ENCODE assay signal across 8 cellular contexts in the genomic region with DNA sequence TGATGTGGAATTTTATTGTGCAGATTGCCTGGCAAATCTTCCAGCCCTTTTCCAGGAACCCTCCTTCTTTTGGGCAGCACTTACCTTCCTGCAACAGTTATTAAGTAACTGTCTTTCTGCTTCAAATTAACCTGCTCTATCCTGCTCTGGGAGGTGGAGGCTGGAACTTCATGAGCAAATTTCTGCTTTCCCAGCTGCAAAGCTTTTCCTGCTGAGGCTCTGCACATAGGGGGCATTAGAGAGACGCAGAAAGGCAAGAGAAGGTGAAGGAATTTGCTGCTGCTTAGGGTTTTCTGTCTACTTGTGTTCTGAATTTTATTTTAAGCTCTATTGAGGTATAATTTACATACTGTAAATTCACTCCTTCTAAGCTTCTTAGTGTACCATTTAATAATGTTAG.
DNase-seq lines count a peak whose midpoint lies in the region; ATAC-seq, FAIRE-seq and TF ChIP-seq lines count a peak whose summit lies in the region.

No MANE protein-coding gene starts in this region.

- no peaks in the 10 kb centered on the region for H3K4me1 Mint-ChIP-seq in glutamatergic neuron (ENCODE audit: low read depth, unreplicated experiment)

- H3K79me2 ChIP-seq in GM12878 (ENCODE audit: control insufficient read depth, insufficient read depth, low read length), result no peaks in the 10 kb centered on the region

- WGBS in GM12878 (ENCODE audit: insufficient coverage, insufficient replicate concordance, low lambda C conversion rate, missing lambda C conversion rate), result 41% methylated on average over 1 of the region's 1 CpG

- peaks cover 5% of the 10 kb centered on the region for H3K36me3 Mint-ChIP-seq in glutamatergic neuron (ENCODE audit: unreplicated experiment)

- H3K9ac ChIP-seq in GM12878 (ENCODE audit: control insufficient read depth, insufficient read depth, low read length), result no peak overlapping the region

- H3K27ac Mint-ChIP-seq in glutamatergic neuron (ENCODE audit: unreplicated experiment), result no peak overlapping the region

- no peaks in the 10 kb centered on the region; the same call in 2 of the 3 replicates for H3K9me3 ChIP-seq in GM12878 (replicated peaks; ENCODE audit: control insufficient read depth, insufficient read depth, low read length)
- no peaks in the 10 kb centered on the region for H3K9me3 ChIP-seq in left lung

- DNase-seq in G401 (ENCODE audit: low spot score), result peak; percentile 25
- DNase-seq in LNCaP clone FGC (ENCODE audit: low read depth), result peak; percentile 18
- no peak for DNase-seq in GM12878 (ENCODE audit: low read depth, low spot score)
- DNase-seq in left lung, result no peak
- DNase-seq in glutamatergic neuron, result no peak

- in situ Hi-C loops in G401 (cut with HindIII; ENCODE audit: low sequenced_read_pairs), result no loop called here
- in situ Hi-C loops in GM12878 (cut with MboI), result no loop called here

- CTCF ChIA-PET in GM12878 (lab: Yijun Ruan, JAX), result interaction anchor here (0.7 to 2.1 kb wide), 11 partner anchors 13 to 689 kb away, joined by 3 to 13 read pairs (median 4); no protein-coding TSS in a partner anchor

- intact Hi-C loops in GM12878 (cut with micrococcal nuclease; ENCODE audit: unreplicated experiment), result no loop called here
- intact Hi-C loops in left lung (cut with DNase I), result no loop called here

- peak; percentile 67 for TF ChIP-seq RAD21 in GM12878 (IDR thresholded peaks at IDR 0.05; ENCODE audit: insufficient read depth, low read depth, low read length)

- no peaks in the 10 kb centered on the region for H3K36me3 ChIP-seq in GM12878 (ENCODE audit: control insufficient read depth in 2 of 2, insufficient read depth in 2 of 2, low read length in 1 of 2)
- no peaks in the 10 kb centered on the region for H3K36me3 ChIP-seq in left lung

- POLR2A ChIA-PET in GM12878 (lab: Charles Lee), result interaction anchor here (0.6 kb wide), 1 partner anchor 540 kb away, joined by 4 read pairs; no protein-coding TSS in a partner anchor

- H3K27ac ChIP-seq in GM12878 (ENCODE audit: control insufficient read depth, insufficient read depth), result no peak overlapping the region
- no peak overlapping the region for H3K27ac ChIP-seq in left lung

- no TSS peak for BruUV-seq in GM12878 (replicated peaks; lab: Mats Ljungman, UMichigan)

- H2AFZ ChIP-seq in GM12878 (ENCODE audit: control insufficient read depth, low read depth, low read length), result no peak overlapping the region

- RAD21 ChIA-PET in GM12878 (lab: Charles Lee; ENCODE audit: unreplicated experiment), result interaction anchor here (0.8 to 2.0 kb wide), 6 partner anchors 25 to 587 kb away, joined by 3 to 7 read pairs (median 3); no protein-coding TSS in a partner anchor

- no peak for FAIRE-seq in GM12878 (lab: Jason Lieb, UNC)

- no peak overlapping the region for H3K4me2 ChIP-seq in GM12878 (ENCODE audit: control insufficient read depth, insufficient read depth)

- no peak for TF ChIP-seq POLR2A in GM12878 (IDR thresholded peaks at IDR 0.05; ENCODE audit: low read depth, low read length)

- no peak for TF ChIP-seq EP300 in GM12878 (IDR thresholded peaks at IDR 0.05; ENCODE audit: borderline replicate concordance in 1 of 2, control insufficient read depth in 1 of 2, low read depth in 2 of 2, low read length in 2 of 2)

- TF ChIP-seq CTCF in LNCaP clone FGC (IDR thresholded peaks at IDR 0.05; ENCODE audit: control insufficient read depth, extremely low read depth, insufficient read depth) (peak; percentile 61), GM12878 (IDR thresholded peaks at IDR 0.05 in 2 of 3, conservative IDR thresholded peaks at IDR 0.05 in 1 of 3; ENCODE audit: control insufficient read depth in 2 of 3, extremely low read depth in 1 of 3, insufficient read depth in 1 of 3, low read depth in 3 of 3, low read length in 3 of 3) (peak; percentile 40 to 55 (median 43); a peak in 5 of 6 replicates), left lung (IDR thresholded peaks at IDR 0.05) (peak; percentile 37 to 53), glutamatergic neuron (IDR thresholded peaks at IDR 0.05; ENCODE audit: partially characterized antibody, unreplicated experiment) (no peak)

- H4K20me1 ChIP-seq in GM12878 (ENCODE audit: control insufficient read depth, insufficient read depth), result no peaks in the 10 kb centered on the region

- H3K27me3 ChIP-seq in GM12878 (replicated peaks in 1 of 2; ENCODE audit: control insufficient read depth in 2 of 2, insufficient read depth in 2 of 2, low read length in 1 of 2) (no peaks in the 10 kb centered on the region), left lung (no peaks in the 10 kb centered on the region)

- H3K27me3 Mint-ChIP-seq in glutamatergic neuron (ENCODE audit: unreplicated experiment), result peaks cover 3% of the 10 kb centered on the region

- H3K9me3 Mint-ChIP-seq in glutamatergic neuron (ENCODE audit: unreplicated experiment), result peaks cover 2% of the 10 kb centered on the region

- H3K4me3 ChIP-seq in LNCaP clone FGC (ENCODE audit: low read depth, low read length) (no peak overlapping the region), GM12878 (no peak overlapping the region), left lung (no peak overlapping the region)

- no peaks in the 10 kb centered on the region for H3K4me1 ChIP-seq in GM12878 (ENCODE audit: control insufficient read depth, insufficient read depth, low read length)
- H3K4me1 ChIP-seq in left lung, result peaks cover 3 to 13% of the 10 kb centered on the region in 2 donors

- peak; percentile 22; the same call in 2 of the 3 replicates for ATAC-seq in GM12878
- ATAC-seq in left lung, result peak; percentile 94
- ATAC-seq in HG02973 (IDR thresholded peaks at IDR 0.05; ENCODE audit: unreplicated experiment), result no peak
- ATAC-seq in GM18870 (IDR thresholded peaks at IDR 0.05; ENCODE audit: unreplicated experiment), result no peak
- ATAC-seq in GM18498 (IDR thresholded peaks at IDR 0.05; ENCODE audit: unreplicated experiment), result no peak

- no peak overlapping the region for H3K4me3 Mint-ChIP-seq in glutamatergic neuron (ENCODE audit: unreplicated experiment)

- SMC1A ChIA-PET in GM12878 (lab: Charles Lee; ENCODE audit: uncharacterized antibody, unreplicated experiment), result interaction anchor here (0.7 to 1.2 kb wide), 8 partner anchors 24 to 1198 kb away, joined by 3 to 5 read pairs (median 3); no protein-coding TSS in a partner anchor

TF ChIP-seq in GM12878, 131 proteins besides CTCF, POLR2A, EP300 and RAD21:
- no peak for TF ChIP-seq EGR1 (IDR thresholded peaks at IDR 0.05; ENCODE audit: borderline replicate concordance in 1 of 2, low read depth in 2 of 2, low read length in 2 of 2)
- TF ChIP-seq NFXL1 (IDR thresholded peaks at IDR 0.05; ENCODE audit: borderline replicate concordance), result no peak
- TF ChIP-seq SMAD5 (IDR thresholded peaks at IDR 0.05; ENCODE audit: low read depth), result no peak
- no peak for TF ChIP-seq PBX3 (IDR thresholded peaks at IDR 0.05; ENCODE audit: insufficient replicate concordance, low read depth, low read length)
- TF ChIP-seq SMC3 (IDR thresholded peaks at IDR 0.05; ENCODE audit: borderline replicate concordance, low read length), result peak; percentile 26; the same call in 1 of the 2 replicates
- no peak for TF ChIP-seq CHD2 (IDR thresholded peaks at IDR 0.05; ENCODE audit: borderline replicate concordance, low read depth, low read length)
- no peak for TF ChIP-seq CUX1 (IDR thresholded peaks at IDR 0.05; ENCODE audit: insufficient replicate concordance, low read depth, low read length)
- TF ChIP-seq NFIC (IDR thresholded peaks at IDR 0.05; ENCODE audit: low read depth, low read length), result no peak
- no peak for TF ChIP-seq BRCA1 (IDR thresholded peaks at IDR 0.05; ENCODE audit: low read depth, low read length)

Comparison
In these comparisons a context has a peak if more than half of its experiments do, and no peak if none do; other contexts are left out.
1. DNase-seq: peak in G401 (single experiment) and LNCaP clone FGC (single experiment); none in GM12878 (single experiment), left lung (0 of 2) and glutamatergic neuron (single experiment).
2. ATAC-seq: peak in GM12878 (single experiment) and left lung (single experiment); none in HG02973 (single experiment), GM18870 (single experiment) and GM18498 (single experiment).